4 cellular contexts compared by ENCODE assay signal in the genomic region with DNA sequence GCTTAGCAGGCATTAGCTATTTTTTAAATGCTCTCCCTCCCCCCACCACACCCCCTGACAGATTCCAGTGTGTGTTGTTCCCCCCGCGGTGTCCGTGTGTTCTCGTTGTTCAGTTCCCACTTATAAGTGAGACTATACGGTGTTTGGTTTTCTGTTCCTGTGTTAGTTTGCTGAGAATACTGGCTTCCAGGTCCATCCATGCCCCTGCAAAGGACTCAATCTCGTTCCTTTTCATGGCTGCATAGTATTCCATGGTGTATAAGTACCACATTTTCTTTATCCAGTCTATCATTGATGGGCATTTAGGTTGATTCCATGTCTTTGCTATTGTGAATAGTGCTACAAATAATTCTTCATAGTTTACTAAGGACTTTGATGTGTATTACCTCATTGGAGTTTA.
DNase-seq lines count a peak whose midpoint lies in the region; ATAC-seq, FAIRE-seq and TF ChIP-seq lines count a peak whose summit lies in the region.
"Not testable (repeated sequence)": the region's sequence is repeated elsewhere in the genome, so short reads cannot be mapped to it uniquely, and the experiment has no call there.

No MANE protein-coding gene starts in this region.

- in situ Hi-C loops in K562 (cut with MboI) = not testable (repeated sequence)

- intact Hi-C loops in K562 (cut with micrococcal nuclease) = not testable (repeated sequence)

- not testable (repeated sequence) for H2AK5ac ChIP-seq in H1 (ENCODE audit: low read depth, low read length)

- H3K9me1 ChIP-seq in K562 (ENCODE audit: control insufficient read depth, insufficient read depth, low read length) = not testable (repeated sequence)

- not testable (repeated sequence) for H3K14ac ChIP-seq in H1 (ENCODE audit: insufficient read length)

- not testable (repeated sequence) for H4K91ac ChIP-seq in H1 (replicated peaks; ENCODE audit: insufficient read length, low read length)

- not testable (repeated sequence) for TF ChIP-seq RAD21 in A549 (conservative IDR thresholded peaks at IDR 0.05 in 1 of 2, IDR thresholded peaks at IDR 0.05 in 1 of 2); K562 (CRISPR knock-in tag; conservative IDR thresholded peaks at IDR 0.05 in 1 of 2, IDR thresholded peaks at IDR 0.05 in 1 of 2); H1 (IDR thresholded peaks at IDR 0.05 in 1 of 2, conservative IDR thresholded peaks at IDR 0.05 in 1 of 2; ENCODE audit: low read depth in 2 of 2, low read length in 2 of 2)

- not testable (repeated sequence) for DNase-seq in A549 (ENCODE audit: low read depth in 1 of 2, low spot score in 1 of 2); K562 (ENCODE audit: extremely low read depth in 1 of 4, low spot score in 3 of 4); H1 (ENCODE audit: low read depth in 1 of 2, low spot score in 2 of 2)

- not testable (repeated sequence) for H3K79me2 ChIP-seq in K562 (ENCODE audit: control insufficient read depth, insufficient read depth, low read length); H1 (ENCODE audit: control insufficient read depth in 1 of 2, insufficient read depth in 2 of 2, low read length in 2 of 2)

- 73% methylated on average over 6 of the region's 6 CpGs for WGBS in A549 (ENCODE audit: missing lambda C conversion rate)
- 82% methylated on average over 6 of the region's 6 CpGs for WGBS in K562 (ENCODE audit: insufficient coverage, low coverage, missing lambda C conversion rate)
- WGBS in H1 (ENCODE audit: extremely low coverage in 1 of 2, insufficient coverage in 1 of 2, insufficient read length in 1 of 2, insufficient replicate concordance in 2 of 2, low coverage in 1 of 2, low lambda C conversion rate in 2 of 2, missing lambda C conversion rate in 1 of 2), 2 experiments = 99% methylated on average over 6 of the region's 6 CpGs; no CpG with 5 or more reads in 1 of the 2 experiments

- not testable (repeated sequence) for H2BK5ac ChIP-seq in H1 (ENCODE audit: low read depth, low read length)

- not testable (repeated sequence) for H3K9ac ChIP-seq in K562 (ENCODE audit: insufficient read depth in 1 of 2, low read depth in 2 of 2, low read length in 2 of 2); H1 (replicated peaks in 1 of 4; ENCODE audit: extremely low read depth in 1 of 4, low read depth in 3 of 4, low read length in 3 of 4)

- not testable (repeated sequence) for TF ChIP-seq EP300 in A549 (IDR thresholded peaks at IDR 0.05); K562 (IDR thresholded peaks at IDR 0.05; ENCODE audit: low read length); H1 (IDR thresholded peaks at IDR 0.05; ENCODE audit: borderline replicate concordance in 1 of 2, low read depth in 2 of 2, low read length in 2 of 2)

- H2BK15ac ChIP-seq in H1 (ENCODE audit: low read length) = not testable (repeated sequence)

- not testable (repeated sequence) for H4K8ac ChIP-seq in H1 (ENCODE audit: extremely low read depth, insufficient read depth, low read length)

- not testable (repeated sequence) for H3K23ac ChIP-seq in H1 (ENCODE audit: insufficient read length)

- not testable (repeated sequence) for H3K36me3 ChIP-seq in HEK293 (ENCODE audit: control insufficient read depth in 2 of 2, insufficient read depth in 1 of 2, low read length in 2 of 2); K562 (ENCODE audit: control insufficient read depth, insufficient read depth, low read length); H1 (ENCODE audit: control insufficient read depth in 2 of 4, insufficient read depth in 4 of 4, low read length in 3 of 4)

- TF ChIP-seq CTCF in A549 (IDR thresholded peaks at IDR 0.05); HEK293 (tag by site-specific recombination; IDR thresholded peaks at IDR 0.05); K562 (IDR thresholded peaks at IDR 0.05 in 2 of 3, conservative IDR thresholded peaks at IDR 0.05 in 1 of 3; ENCODE audit: insufficient read depth in 2 of 3, low read depth in 1 of 3, low read length in 3 of 3); H1 (IDR thresholded peaks at IDR 0.05; ENCODE audit: control extremely low read depth in 1 of 3, insufficient read depth in 1 of 3, low read depth in 1 of 3, low read length in 3 of 3): not testable (repeated sequence)

- BruUV-seq in K562 (replicated peaks; lab: Mats Ljungman, UMichigan) = not testable (repeated sequence)

- not testable (repeated sequence) for FAIRE-seq in A549 (lab: Jason Lieb, UNC); K562 (lab: Jason Lieb, UNC); H1 (lab: Jason Lieb, UNC)

- H3K4me1 ChIP-seq in A549; HEK293 (ENCODE audit: control insufficient read depth, insufficient read depth, low read length); K562 (replicated peaks in 1 of 2; ENCODE audit: control insufficient read depth in 2 of 2, insufficient read depth in 2 of 2, low read length in 2 of 2); H1 (replicated peaks in 1 of 4; ENCODE audit: control insufficient read depth in 3 of 4, insufficient read depth in 4 of 4, low read length in 3 of 4): not testable (repeated sequence)

- not testable (repeated sequence) for TF ChIP-seq POLR2A in A549 (IDR thresholded peaks at IDR 0.05; ENCODE audit: low read length); K562 (conservative IDR thresholded peaks at IDR 0.05); H1 (IDR thresholded peaks at IDR 0.05; ENCODE audit: control extremely low read depth in 1 of 2, low read depth in 2 of 2, low read length in 2 of 2)

- not testable (repeated sequence) for H3K18ac ChIP-seq in H1 (ENCODE audit: extremely low read depth, low read length)

- not testable (repeated sequence) for H3K56ac ChIP-seq in H1 (replicated peaks; ENCODE audit: insufficient read length, low read depth, low read length)

- H3K4me2 ChIP-seq in A549; K562 (ENCODE audit: insufficient read depth, low read length); H1 (ENCODE audit: insufficient read depth in 1 of 2, low read depth in 2 of 2, low read length in 2 of 2): not testable (repeated sequence)

- H4K5ac ChIP-seq in H1 (ENCODE audit: insufficient read length, low read depth, low read length) = not testable (repeated sequence)

- not testable (repeated sequence) for H2BK20ac ChIP-seq in H1 (ENCODE audit: low read length)

- not testable (repeated sequence) for H3K27me3 ChIP-seq in K562 (ENCODE audit: control insufficient read depth in 2 of 2, insufficient read depth in 2 of 2, low read length in 2 of 2); H1 (replicated peaks in 1 of 4; ENCODE audit: control insufficient read depth in 3 of 4, extremely low read depth in 1 of 4, insufficient read depth in 3 of 4, low read length in 3 of 4)

- ATAC-seq in A549, K562: not testable (repeated sequence)

- H2BK12ac ChIP-seq in H1 (ENCODE audit: low read depth, low read length) = not testable (repeated sequence)

- CTCF ChIA-PET in A549 (lab: Yijun Ruan, JAX); HEK293 (lab: Yijun Ruan, JAX); H1 (lab: Charles Lee; ENCODE audit: partially characterized antibody): not testable (repeated sequence)
- CTCF ChIA-PET in K562 (lab: Yijun Ruan, JAX; ENCODE audit: low intra/inter-chr PET ratio) = interaction anchor here (0.6 kb wide), 1 partner anchor 14 kb away, joined by 3 read pairs; no protein-coding TSS in a partner anchor

- not testable (repeated sequence) for H2BK120ac ChIP-seq in H1 (replicated peaks; ENCODE audit: low read depth, low read length)

- not testable (repeated sequence) for H3K27ac ChIP-seq in A549; HEK293 (ENCODE audit: extremely low read depth, low read depth, low read length); K562 (ENCODE audit: extremely low read depth, low read depth, low read length); H1 (ENCODE audit: low read depth, low read length)

- not testable (repeated sequence) for H3K4me3 ChIP-seq in A549; HEK293 (ENCODE audit: low read depth, low read length); K562; H1 (ENCODE audit: extremely low read depth in 1 of 4, insufficient read depth in 2 of 4, low read depth in 3 of 4, low read length in 4 of 4)

- H3K4ac ChIP-seq in H1 (replicated peaks; ENCODE audit: insufficient read length, low read depth, low read length) = not testable (repeated sequence)

- not testable (repeated sequence) for H3K79me1 ChIP-seq in H1 (ENCODE audit: low read depth, low read length)

- H3K23me2 ChIP-seq in H1 (ENCODE audit: low read depth, low read length) = not testable (repeated sequence)

- POLR2A ChIA-PET in A549 (lab: Yijun Ruan, JAX); HEK293 (lab: Yijun Ruan, JAX); K562 (lab: Yijun Ruan, JAX); H1 (lab: Charles Lee; ENCODE audit: partially characterized antibody): not testable (repeated sequence)

- not testable (repeated sequence) for H3K9me3 ChIP-seq in A549; HEK293 (ENCODE audit: control insufficient read depth, insufficient read depth, low read depth, low read length); K562 (replicated peaks; ENCODE audit: control insufficient read depth, insufficient read depth, low read depth, low read length); H1 (ENCODE audit: insufficient read depth in 2 of 2, low read depth in 1 of 2, low read length in 1 of 2)

- H2AFZ ChIP-seq in K562 (ENCODE audit: low read depth, low read length); H1 (ENCODE audit: low read length): not testable (repeated sequence)

- not testable (repeated sequence) for H4K20me1 ChIP-seq in K562 (replicated peaks; ENCODE audit: control insufficient read depth, insufficient read depth, low read length); H1 (replicated peaks in 1 of 2; ENCODE audit: control insufficient read depth in 1 of 2, insufficient read depth in 2 of 2, low read length in 2 of 2)

TF ChIP-seq in HEK293, 187 proteins besides CTCF, POLR2A, EP300 and RAD21:
- peak; percentile 86 for TF ChIP-seq ZNF146 (tag by site-specific recombination; IDR thresholded peaks at IDR 0.05)

TF ChIP-seq in K562, 482 proteins besides CTCF, POLR2A, EP300 and RAD21 (continues in another document):
- peak; percentile 76 for TF ChIP-seq RBM25 (IDR thresholded peaks at IDR 0.05; ENCODE audit: low read depth, low read length, severe bottlenecking)

TF ChIP-seq in H1, 55 proteins besides CTCF, POLR2A, EP300 and RAD21:
- TF ChIP-seq KDM1A (IDR thresholded peaks at IDR 0.05; ENCODE audit: borderline replicate concordance, low read length) = peak; percentile 31; the same call in 1 of the 2 replicates
TF ChIP-seq in H1: peak in this region for 1; not testable (repeated sequence) for 54.
